ENCODE assay signal across 16 cellular contexts in the genomic region with DNA sequence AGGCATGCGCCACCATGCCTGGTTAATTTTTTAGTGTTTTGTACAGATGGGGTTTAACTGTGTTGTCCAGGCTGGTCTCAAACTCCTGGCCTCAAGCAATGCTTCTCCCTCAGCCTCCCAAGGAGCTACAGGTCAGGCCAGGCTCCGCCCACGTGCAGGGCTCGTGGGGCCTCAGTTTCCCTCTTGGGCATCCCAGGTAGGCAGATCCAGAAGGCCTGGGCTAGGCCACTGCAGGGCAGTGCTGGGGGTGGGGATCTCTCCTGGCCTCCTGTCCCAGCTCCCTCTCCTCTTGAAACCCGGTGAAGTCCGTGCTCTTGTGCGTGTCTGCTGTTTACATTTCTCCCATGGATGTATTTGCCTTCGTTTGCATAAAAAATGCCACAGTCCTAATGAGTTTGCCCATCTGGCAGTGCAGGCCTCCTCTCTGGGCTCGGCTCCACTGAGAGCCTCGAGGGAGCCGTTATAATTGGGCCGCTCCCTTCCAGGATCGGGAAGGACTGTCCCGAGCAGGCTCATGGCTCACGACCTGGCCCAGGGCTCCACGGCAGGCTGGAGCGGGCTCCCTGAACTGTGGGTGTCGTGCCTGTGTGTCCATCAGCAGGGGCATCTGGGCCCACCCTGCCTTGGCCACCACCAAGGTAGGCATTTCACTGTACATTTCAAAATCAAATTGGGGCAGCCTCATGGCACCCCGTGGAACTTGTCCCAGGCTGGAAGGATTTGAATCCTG. TPM values are rescaled to one million over a fixed set of nuclear protein-coding genes. Genes with fewer than 3 reads are reported as not detected.
DNase-seq lines count a peak whose midpoint lies in the region; ATAC-seq, FAIRE-seq and TF ChIP-seq lines count a peak whose summit lies in the region.
"Had no signal": no experiment of that assay in that cellular context is flagged by ENCODE, and none has a peak within 500 bp of the region (broad histone marks: within the 10 kb centered on the region; RNA-seq: fewer than 3 reads in every experiment).

No MANE protein-coding gene starts in this region.

- no peak overlapping the region for H2BK15ac ChIP-seq in H1 (ENCODE audit: low read length)

- no peak overlapping the region for H3K9ac ChIP-seq in H1 (replicated peaks in 1 of 4; ENCODE audit: extremely low read depth in 1 of 4, low read depth in 3 of 4, low read length in 3 of 4)
- H3K9ac ChIP-seq in trophoblast cell (ENCODE audit: low read length) = no peak overlapping the region

- no peak overlapping the region for H3K27ac ChIP-seq in heart left ventricle
- no peak overlapping the region for H3K27ac ChIP-seq in H1 (ENCODE audit: low read depth, low read length)
- no peak overlapping the region for H3K27ac ChIP-seq in trophoblast cell (ENCODE audit: low read depth, low read length)
- H3K27ac ChIP-seq: C4-2B, HL-60 had no signal

- H2AK5ac ChIP-seq in H1 (ENCODE audit: low read depth, low read length) = no peak overlapping the region
- no peak overlapping the region for H2AK5ac ChIP-seq in trophoblast cell (ENCODE audit: low read length)

- H4K8ac ChIP-seq in H1 (ENCODE audit: extremely low read depth, insufficient read depth, low read length) (peak overlapping the region; percentile 46; the same call in 1 of the 2 replicates), trophoblast cell (ENCODE audit: low read depth, low read length) (no peak overlapping the region)

- no peak for FAIRE-seq in H1 (lab: Jason Lieb, UNC)
- FAIRE-seq: HTR-8/SVneo had no signal

- no peak overlapping the region for H3K18ac ChIP-seq in H1 (ENCODE audit: extremely low read depth, low read length)
- no peak overlapping the region for H3K18ac ChIP-seq in trophoblast cell (ENCODE audit: low read length)

- H3K79me1 ChIP-seq in H1 (ENCODE audit: low read depth, low read length) (no peaks in the 10 kb centered on the region), trophoblast cell (ENCODE audit: low read length) (no peaks in the 10 kb centered on the region)

- ATAC-seq in Right ventricle myocardium superior (ENCODE audit: poor library complexity) (no peak), heart left ventricle (no peak), sciatic nerve (peak; percentile 39), HG03354 (IDR thresholded peaks at IDR 0.05; ENCODE audit: poor library complexity, severe bottlenecking, unreplicated experiment) (no peak), HG03469 (IDR thresholded peaks at IDR 0.05; ENCODE audit: unreplicated experiment) (no peak)
- ATAC-seq: PC-3 had no signal

- H3K4me3 ChIP-seq in heart left ventricle (no peak overlapping the region), H1 (ENCODE audit: extremely low read depth in 1 of 4, insufficient read depth in 2 of 4, low read depth in 3 of 4, low read length in 4 of 4) (no peak overlapping the region), trophoblast cell (ENCODE audit: low read depth, low read length) (no peak overlapping the region)

- H3K79me2 ChIP-seq in H1 (ENCODE audit: control insufficient read depth in 1 of 2, insufficient read depth in 2 of 2, low read length in 2 of 2) (no peaks in the 10 kb centered on the region), trophoblast cell (ENCODE audit: control insufficient read depth, insufficient read depth, low read length, poor library complexity) (no peaks in the 10 kb centered on the region)

- H3K27me3 ChIP-seq in heart left ventricle = peaks cover 0 to 11% (median 0%) of the 10 kb centered on the region in 9 donors
- H3K27me3 ChIP-seq in H1 (replicated peaks in 1 of 4; ENCODE audit: control insufficient read depth in 3 of 4, extremely low read depth in 1 of 4, insufficient read depth in 3 of 4, low read length in 3 of 4) = no peaks in the 10 kb centered on the region
- no peaks in the 10 kb centered on the region for H3K27me3 ChIP-seq in trophoblast cell (ENCODE audit: insufficient read depth, low read length)

- no peaks in the 10 kb centered on the region for H3K4me1 ChIP-seq in heart left ventricle
- H3K4me1 ChIP-seq in H1 (replicated peaks in 1 of 4; ENCODE audit: control insufficient read depth in 3 of 4, insufficient read depth in 4 of 4, low read length in 3 of 4) = no peaks in the 10 kb centered on the region; a peak in 1 of 7 replicates
- no peaks in the 10 kb centered on the region for H3K4me1 ChIP-seq in trophoblast cell (ENCODE audit: control insufficient read depth in 1 of 2, insufficient read depth in 2 of 2, low read length in 2 of 2)

- H4K20me1 ChIP-seq in H1 (replicated peaks in 1 of 2; ENCODE audit: control insufficient read depth in 1 of 2, insufficient read depth in 2 of 2, low read length in 2 of 2) = peaks cover 0 to 4% of the 10 kb centered on the region in 2 experiments

- H3K4me2 ChIP-seq in H1 (ENCODE audit: insufficient read depth in 1 of 2, low read depth in 2 of 2, low read length in 2 of 2) = no peak overlapping the region
- no peak overlapping the region for H3K4me2 ChIP-seq in trophoblast cell (ENCODE audit: low read length)

- no peaks in the 10 kb centered on the region for H3K9me3 ChIP-seq in heart left ventricle
- H3K9me3 ChIP-seq in H1 (ENCODE audit: insufficient read depth in 2 of 2, low read depth in 1 of 2, low read length in 1 of 2) = no peaks in the 10 kb centered on the region; a peak in 1 of 4 replicates
- H3K9me3 ChIP-seq in trophoblast cell (ENCODE audit: insufficient read depth, low read depth, low read length) = peaks cover 12% of the 10 kb centered on the region

- H3K4ac ChIP-seq in H1 (replicated peaks; ENCODE audit: insufficient read length, low read depth, low read length) (no peak overlapping the region), trophoblast cell (ENCODE audit: low read depth, low read length) (no peak overlapping the region)

- no peak for TF ChIP-seq EP300 in H1 (IDR thresholded peaks at IDR 0.05; ENCODE audit: borderline replicate concordance in 1 of 2, low read depth in 2 of 2, low read length in 2 of 2)

- CTCF ChIA-PET in H1 (lab: Charles Lee; ENCODE audit: partially characterized antibody) = interaction anchor here (1.3 kb wide), 2 partner anchors 35 to 331 kb away, joined by 3 to 6 read pairs; no protein-coding TSS in a partner anchor

- no peak overlapping the region for H4K12ac ChIP-seq in trophoblast cell (ENCODE audit: low read depth, low read length)

- no peak for TF ChIP-seq RAD21 in H1 (IDR thresholded peaks at IDR 0.05 in 1 of 2, conservative IDR thresholded peaks at IDR 0.05 in 1 of 2; ENCODE audit: low read depth in 2 of 2, low read length in 2 of 2)

- WGBS in heart left ventricle, 4 donors = 62 to 74% (median 66%) methylated on average over 8 to 19 of the region's 19 CpGs
- WGBS in H1 (ENCODE audit: extremely low coverage in 1 of 2, insufficient coverage in 1 of 2, insufficient read length in 1 of 2, insufficient replicate concordance in 2 of 2, low coverage in 1 of 2, low lambda C conversion rate in 2 of 2, missing lambda C conversion rate in 1 of 2), 2 experiments = 90% methylated on average over 19 of the region's 19 CpGs; no CpG with 5 or more reads in 1 of the 2 experiments
- WGBS in trophoblast cell (ENCODE audit: extremely low coverage, insufficient coverage, insufficient read length) = no CpG with 5 or more reads among the region's 19 CpGs

- no peaks in the 10 kb centered on the region for H3K36me3 ChIP-seq in heart left ventricle
- H3K36me3 ChIP-seq in H1 (ENCODE audit: control insufficient read depth in 2 of 4, insufficient read depth in 4 of 4, low read length in 3 of 4) = no peaks in the 10 kb centered on the region
- H3K36me3 ChIP-seq in trophoblast cell (ENCODE audit: control insufficient read depth in 1 of 2, insufficient read depth in 2 of 2, low read length in 2 of 2) = no peaks in the 10 kb centered on the region

- intact Hi-C loops in Right ventricle myocardium superior (cut with DNase I) (no loop called here), heart left ventricle (cut with DNase I) (loop anchor here in 2 of 10 donors (10.0 kb wide), 2 partner anchors 153 to 763 kb away; a partner anchor contains a TSS), sciatic nerve (cut with DNase I) (loop anchor here (5.0 kb wide), 1 partner anchor 330 kb away; no protein-coding TSS in a partner anchor)

- no peak overlapping the region for H4K5ac ChIP-seq in H1 (ENCODE audit: insufficient read length, low read depth, low read length)

- no peak overlapping the region for H2BK120ac ChIP-seq in H1 (replicated peaks; ENCODE audit: low read depth, low read length)
- H2BK120ac ChIP-seq in trophoblast cell (ENCODE audit: insufficient read depth, low read length, poor library complexity) = no peak overlapping the region

- H2BK12ac ChIP-seq in H1 (ENCODE audit: low read depth, low read length) (no peak overlapping the region), trophoblast cell (ENCODE audit: low read length) (no peak overlapping the region)

- POLR2A ChIA-PET in H1 (lab: Charles Lee; ENCODE audit: partially characterized antibody) = no interaction called here

- H2AFZ ChIP-seq in H1 (ENCODE audit: low read length) (no peak overlapping the region), trophoblast cell (ENCODE audit: insufficient read depth, low read length, poor library complexity) (no peak overlapping the region)

- no peak overlapping the region for H2BK20ac ChIP-seq in H1 (ENCODE audit: low read length)

- no peak overlapping the region for H4K91ac ChIP-seq in H1 (replicated peaks; ENCODE audit: insufficient read length, low read length)
- no peak overlapping the region for H4K91ac ChIP-seq in trophoblast cell (ENCODE audit: low read depth, low read length)

- TF ChIP-seq CTCF in heart left ventricle (IDR thresholded peaks at IDR 0.05) (no peak), H1 (IDR thresholded peaks at IDR 0.05; ENCODE audit: control extremely low read depth in 1 of 3, insufficient read depth in 1 of 3, low read depth in 1 of 3, low read length in 3 of 3) (no peak)

- H2BK5ac ChIP-seq in H1 (ENCODE audit: low read depth, low read length) = no peak overlapping the region
- no peak overlapping the region for H2BK5ac ChIP-seq in trophoblast cell (ENCODE audit: low read depth, low read length, poor library complexity)

- TF ChIP-seq POLR2A in heart left ventricle (IDR thresholded peaks at IDR 0.05) (no peak), H1 (IDR thresholded peaks at IDR 0.05; ENCODE audit: control extremely low read depth in 1 of 2, low read depth in 2 of 2, low read length in 2 of 2) (no peak)

- 0 out of 2 replicates have a peak, but pooled peaks cover 3% of the 10 kb centered on the region for H3K23me2 ChIP-seq in H1 (ENCODE audit: low read depth, low read length)

- H3K56ac ChIP-seq in H1 (replicated peaks; ENCODE audit: insufficient read length, low read depth, low read length) = no peak overlapping the region

- no peak overlapping the region for H3K23ac ChIP-seq in H1 (ENCODE audit: insufficient read length)
- no peak overlapping the region for H3K23ac ChIP-seq in trophoblast cell (ENCODE audit: low read length)

- peak; percentile 34 for DNase-seq in Right ventricle myocardium superior
- no peak for DNase-seq in heart left ventricle
- peak; percentile 22 for DNase-seq in NCI-H1048 (lab: John Stamatoyannopoulos, UW)
- no peak for DNase-seq in H1 (ENCODE audit: low read depth in 1 of 2, low spot score in 2 of 2)
- no peak for DNase-seq in sciatic nerve (ENCODE audit: low spot score)
- DNase-seq in trophoblast cell = no peak
- DNase-seq: DMS153, HCEC 1CT, NCI-H226, PC-3, SW 1271 had no signal

- no peak overlapping the region for H3K14ac ChIP-seq in H1 (ENCODE audit: insufficient read length)
- H3K14ac ChIP-seq in trophoblast cell (ENCODE audit: low read length) = no peak overlapping the region

RNA-seq across cellular contexts. Expression of a gene that starts 52.6 kb away (rescaled TPM):
- 20.5 TPM for total RNA-seq in Right ventricle myocardium superior
- 10 to 100 TPM; 14.3 to 30.9 (median 22.1) TPM for total RNA-seq in heart left ventricle
- polyA plus RNA-seq in heart left ventricle = 10 to 100 TPM; 25.0 to 27.8 TPM
- total RNA-seq in H1 (2021; fragmentation: NEBNext Ultra II Directional; extraction: Animal tissue kit (Norgen Biotek cat#: 25700)) = 29.5 and 31.2 TPM in 2 replicates
- 22.4 and 22.9 TPM in 2 replicates for polyA plus RNA-seq in H1 (2011; rRNA removed)
- polyA plus RNA-seq in H1 (2011; cell fraction: cytosol; rRNA removed) = 20.4 TPM
- polyA plus RNA-seq in H1 (2011; cell fraction: nucleus; rRNA removed) = 35.1 TPM
- 23.3 to 28.3 TPM (median 26.9 TPM) in 4 replicates for polyA plus RNA-seq in H1 (2012, experiment 1 of 2)
- polyA plus RNA-seq in H1 (2012, experiment 2 of 2) = 4.7 TPM
- polyA plus RNA-seq in H1 (2013, experiment 1 of 2) = 15.1 TPM
- 14.0 TPM for polyA plus RNA-seq in H1 (2013, experiment 2 of 2)
- polyA minus RNA-seq in H1 (2011; rRNA and poly(A)+ RNA removed) = 21.2 and 27.5 TPM in 2 replicates
- 28.9 TPM for polyA minus RNA-seq in H1 (2011; cell fraction: cytosol; rRNA and poly(A)+ RNA removed)
- 49.8 TPM for polyA minus RNA-seq in H1 (2011; cell fraction: nucleus; rRNA and poly(A)+ RNA removed)
- 52.1 TPM for total RNA-seq in sciatic nerve
- 19.2 and 20.4 TPM in 2 replicates for polyA plus RNA-seq in trophoblast cell (2013)

Comparison
In these comparisons a context has a peak if more than half of its experiments do, and no peak if none do; other contexts are left out.
1. DNase-seq: peak in Right ventricle myocardium superior (single experiment) and NCI-H1048 (single experiment); none in heart left ventricle (0 of 5), H1 (0 of 2), sciatic nerve (single experiment) and trophoblast cell (0 of 2).